10 cellular contexts compared by ENCODE assay signal in genomic region chr6:122372647-122373046, GRCh38. TPM values are rescaled to one million over a fixed set of nuclear protein-coding genes. Genes with fewer than 3 reads are reported as not detected.
DNase-seq lines count a peak whose midpoint lies in the region; ATAC-seq and TF ChIP-seq lines count a peak whose summit lies in the region.
"Had no signal": no experiment of that assay in that cellular context is flagged by ENCODE, and none has a peak within 500 bp of the region (broad histone marks: within the 10 kb centered on the region; RNA-seq: fewer than 3 reads in every experiment).

No MANE protein-coding gene starts in this region.

- H3K27me3 ChIP-seq in heart right ventricle: peaks cover 0 to 7% (median 0%) of the 10 kb centered on the region in 7 donors
- no peaks in the 10 kb centered on the region for H3K27me3 ChIP-seq in right atrium auricular region
- H3K27me3 ChIP-seq in upper lobe of right lung: no peaks in the 10 kb centered on the region

- ATAC-seq in heart right ventricle (no peak), upper lobe of right lung (no peak), GM21825 (IDR thresholded peaks at IDR 0.05; ENCODE audit: unreplicated experiment) (no peak), HG03135 (IDR thresholded peaks at IDR 0.05; ENCODE audit: unreplicated experiment) (no peak), GM18870 (IDR thresholded peaks at IDR 0.05; ENCODE audit: unreplicated experiment) (no peak)
- ATAC-seq: K562 had no signal

- no peak for DNase-seq in heart right ventricle
- no peak for DNase-seq in right atrium auricular region (ENCODE audit: low spot score)
- DNase-seq in RKO (ENCODE audit: low spot score): peak; percentile 28
- peak; percentile 30 for DNase-seq in fibroblast of the aortic adventitia (ENCODE audit: low read depth)
- DNase-seq in upper lobe of right lung: no peak
- DNase-seq: activated gamma-delta T cell had no signal

- intact Hi-C loops in heart right ventricle (cut with DNase I) (loop anchor here in 1 of 10 donors (10.0 kb wide), 1 partner anchor 948 kb away; no protein-coding TSS in a partner anchor), upper lobe of right lung (cut with DNase I) (no loop called here)

- 21 to 37% methylated on average over 2 of the region's 2 CpGs for WGBS in heart right ventricle, 2 donors

- H3K4me1 ChIP-seq in heart right ventricle (no peaks in the 10 kb centered on the region), right atrium auricular region (no peaks in the 10 kb centered on the region), upper lobe of right lung (no peaks in the 10 kb centered on the region)

- H3K36me3 ChIP-seq in heart right ventricle (no peaks in the 10 kb centered on the region), right atrium auricular region (no peaks in the 10 kb centered on the region), upper lobe of right lung (no peaks in the 10 kb centered on the region)

- no peaks in the 10 kb centered on the region for H3K9me3 ChIP-seq in heart right ventricle
- no peaks in the 10 kb centered on the region for H3K9me3 ChIP-seq in right atrium auricular region
- no peaks in the 10 kb centered on the region for H3K9me3 ChIP-seq in upper lobe of right lung

- H3K27ac ChIP-seq in heart right ventricle: no peak overlapping the region
- H3K27ac ChIP-seq in right atrium auricular region: no peak overlapping the region
- H3K27ac ChIP-seq in upper lobe of right lung: no peak overlapping the region

- no peak overlapping the region for H3K4me3 ChIP-seq in heart right ventricle
- no peak overlapping the region for H3K4me3 ChIP-seq in right atrium auricular region
- no peak overlapping the region for H3K4me3 ChIP-seq in fibroblast of the aortic adventitia (ENCODE audit: low read depth, low read length)
- H3K4me3 ChIP-seq in upper lobe of right lung: no peak overlapping the region
- H3K4me3 ChIP-seq: K562 had no signal

- peak in 6 of 9 donors; percentile 24 to 52 (median 44) for TF ChIP-seq CTCF in heart right ventricle (IDR thresholded peaks at IDR 0.05)
- TF ChIP-seq CTCF in right atrium auricular region (IDR thresholded peaks at IDR 0.05): peak in 1 of 2 donors; percentile 42
- TF ChIP-seq CTCF in fibroblast of the aortic adventitia (IDR thresholded peaks at IDR 0.05; ENCODE audit: insufficient read depth, low read length): peak; percentile 23
- peak; percentile 24 for TF ChIP-seq CTCF in upper lobe of right lung (IDR thresholded peaks at IDR 0.05)

RNA-seq across cellular contexts. Expression of gene HSF2, which starts 26.8 kb away (rescaled TPM):
- 10 to 100 TPM; 13.8 to 28.7 (median 23.0) TPM for total RNA-seq in heart right ventricle
- 10 to 100 TPM; 22.8 to 26.6 TPM for polyA plus RNA-seq in heart right ventricle
- total RNA-seq in right atrium auricular region: 10 to 100 TPM; 37.5 to 65.9 TPM
- total RNA-seq in fibroblast of the aortic adventitia (ENCODE audit: low replicate concordance): 21.4 and 36.5 TPM in 2 replicates
- total RNA-seq in upper lobe of right lung: 7.1 TPM

Comparison
In these comparisons a context has a peak if more than half of its experiments do, and no peak if none do; other contexts are left out.
1. DNase-seq: peak in RKO (single experiment) and fibroblast of the aortic adventitia (single experiment); none in heart right ventricle (0 of 2), right atrium auricular region (single experiment) and upper lobe of right lung (single experiment).